10 cellular contexts compared by ENCODE assay signal in genomic region chr7:17297243-17297642, GRCh38. TPM values are rescaled to one million over a fixed set of nuclear protein-coding genes. Genes with fewer than 3 reads are reported as not detected.
DNase-seq lines count a peak whose midpoint lies in the region; ATAC-seq and TF ChIP-seq lines count a peak whose summit lies in the region.
"Had no signal": no experiment of that assay in that cellular context is flagged by ENCODE, and none has a peak within 500 bp of the region (broad histone marks: within the 10 kb centered on the region; RNA-seq: fewer than 3 reads in every experiment).

No MANE protein-coding gene starts in this region.

- H3K27me3 Mint-ChIP-seq in naive B cell, result no peaks in the 10 kb centered on the region

- H3K27me3 ChIP-seq in ascending aorta (no peaks in the 10 kb centered on the region), H7 (ENCODE audit: control insufficient read depth, insufficient read depth, low read length) (peaks cover 13% of the 10 kb centered on the region)

- peak overlapping the region in 1 of 2 donors; percentile 99 for H3K4me3 ChIP-seq in ascending aorta
- no peak overlapping the region for H3K4me3 ChIP-seq in H7 (ENCODE audit: insufficient read depth, low read depth, low read length)

- peaks cover 0 to 9% (median 0%) of the 10 kb centered on the region in 7 donors for H3K9me3 Mint-ChIP-seq in naive B cell

- peak; percentile 42 for DNase-seq in ACHN
- peak; percentile 45 for DNase-seq in HT-29 (ENCODE audit: low spot score)
- no peak for DNase-seq in ascending aorta (ENCODE audit: low spot score in 2 of 2)
- DNase-seq in naive B cell, result no peak
- DNase-seq in stimulated activated naive CD4-positive, alpha-beta T cell treated with Interleukin-2 at 50 U/mL for 16 hours (lab: John Stamatoyannopoulos, UW), result no peak
- DNase-seq in H7, result no peak
- DNase-seq in NCI-H345 treated with DMSO at 0.1 percent for 48 hours (lab: John Stamatoyannopoulos, UW; ENCODE audit: unreplicated experiment), result no peak
- DNase-seq in activated CD8-positive, alpha-beta memory T cell treated with anti-CD3 and anti-CD28 coated beads, Interleukin-2, amount 50 U/mL, for 48 hours, result no peak
- DNase-seq: NCI-H524 had no signal

- H3K4me3 Mint-ChIP-seq in naive B cell, result peak overlapping the region; percentile 3 to 95 (median 86)

- no peak for TF ChIP-seq CTCF in ascending aorta (IDR thresholded peaks at IDR 0.05)

- no peak for ATAC-seq in naive B cell (ENCODE audit: low read depth in 2 of 2)

- H3K36me3 ChIP-seq in ascending aorta (no peaks in the 10 kb centered on the region), H7 (replicated peaks; ENCODE audit: control insufficient read depth, insufficient read depth, low read length) (no peaks in the 10 kb centered on the region)
- H3K36me3 ChIP-seq: neutrophil had no signal

- no peaks in the 10 kb centered on the region for H3K9me3 ChIP-seq in ascending aorta
- H3K9me3 ChIP-seq: neutrophil had no signal

- intact Hi-C loops in ascending aorta (cut with DNase I), result loop anchor here (5.0 to 10.0 kb wide), 6 partner anchors 75 to 650 kb away; partner anchors contain the start of genes ANKMY2, BZW2 and SNX13

- peaks cover 0 to 11% of the 10 kb centered on the region in 2 donors for H3K4me1 ChIP-seq in ascending aorta

- H3K4me1 Mint-ChIP-seq in naive B cell, result peaks cover 26 to 30% (median 27%) of the 10 kb centered on the region in 3 donors

- H3K27ac Mint-ChIP-seq in naive B cell, result peak overlapping the region in 5 of 6 donors; percentile 86 to 92 (median 91)

- peak overlapping the region; percentile 97 to 98 for H3K27ac ChIP-seq in ascending aorta
- H3K27ac ChIP-seq: neutrophil had no signal

- peaks cover 5 to 15% of the 10 kb centered on the region in 2 donors for H3K36me3 Mint-ChIP-seq in naive B cell

- in situ Hi-C loops in ACHN (cut with HindIII; ENCODE audit: low pct_ligation_motif_present, low pct_unique_long_range_greater_than_20kb, low sequenced_read_pairs), result no loop called here

RNA-seq across cellular contexts. Expression of gene AHR, which starts 1.2 kb away (rescaled TPM):
- total RNA-seq in HT-29 (2014; rRNA removed; shearing (Covaris generic)), result 63.1 and 68.2 TPM in 2 replicates
- total RNA-seq in ascending aorta, result 149 TPM
- polyA plus RNA-seq in naive B cell (ENCODE audit: low read depth in 6 of 6), result 1 to 10 TPM in 5 of 6 donors, under 1 TPM in 1; 0.33 to 3.2 (median 2.1) TPM
- 5.3 and 8.6 TPM in 2 replicates for total RNA-seq in H7 (2014; rRNA removed; shearing (Covaris generic))

Comparison
In these comparisons a context has a peak if more than half of its experiments do, and no peak if none do; other contexts are left out.
1. DNase-seq: peak in ACHN (single experiment) and HT-29 (single experiment); none in ascending aorta (0 of 2), naive B cell (single experiment), stimulated activated naive CD4-positive, alpha-beta T cell treated with Interleukin-2 at 50 U/mL for 16 hours (single experiment), H7 (single experiment), NCI-H345 treated with DMSO at 0.1 percent for 48 hours (single experiment) and activated CD8-positive, alpha-beta memory T cell treated with anti-CD3 and anti-CD28 coated beads, Interleukin-2, amount 50 U/mL, for 48 hours (single experiment).